22 cellular contexts compared by ENCODE assay signal in genomic region chr3:111369953-111370352, GRCh38.
"Had no signal": no experiment of that assay in that cellular context is flagged by ENCODE, and none has a peak within 500 bp of the region (broad histone marks: within the 10 kb centered on the region; RNA-seq: fewer than 3 reads in every experiment).

No MANE protein-coding gene starts in this region.

- H3K4me3 ChIP-seq: ascending aorta, esophagus squamous epithelium, lower lobe of right lung, sigmoid colon, spleen, testis, upper lobe of right lung had no signal

- H3K4me1 ChIP-seq: ascending aorta, esophagus squamous epithelium, foreskin keratinocyte, lower lobe of right lung, sigmoid colon, spleen, testis, upper lobe of right lung had no signal

- DNase-seq: activated CD4-positive, alpha-beta T cell treated with anti-CD3 and anti-CD28 coated beads for 48 hours; activated CD8-positive, alpha-beta T cell treated with anti-CD3 and anti-CD28 coated beads for 36 hours; activated effector memory CD4-positive, alpha-beta T cell treated with Interleukin-2 at 50 U/mL for 16 hours; activated naive CD4-positive, alpha-beta T cell treated with anti-CD3 and anti-CD28 coated beads, Interleukin-2, amount 50 U/mL, for 16 hours; activated T-cell treated with anti-CD3 and anti-CD28 coated beads, Interleukin-2, amount 50 U/mL, for 1 hour; effector CD8-positive, alpha-beta T cell; esophagus squamous epithelium; glutamatergic neuron; hippocampal formation; left colon; lower lobe of right lung; midbrain; nucleus accumbens; sigmoid colon; spleen; stimulated activated CD4-positive, alpha-beta T cell treated with anti-CD3 and anti-CD28 coated beads, Interleukin-4, amount 100 ng/mL, for 4 hours; testis; upper lobe of right lung had no signal

- H3K36me3 ChIP-seq: ascending aorta, esophagus squamous epithelium, lower lobe of right lung, sigmoid colon, spleen, upper lobe of right lung had no signal

- FAIRE-seq: islet of Langerhans, TTC549 had no signal

- H3K27ac ChIP-seq: ascending aorta, esophagus squamous epithelium, foreskin keratinocyte, lower lobe of right lung, sigmoid colon, spleen, testis, upper lobe of right lung had no signal

- H3K27me3 ChIP-seq: ascending aorta, esophagus squamous epithelium, sigmoid colon, spleen, testis, upper lobe of right lung had no signal

- H3K9me3 ChIP-seq: testis, upper lobe of right lung had no signal
